ENCODE assay signal across 8 cellular contexts in genomic region chr12:11822071-11822818, GRCh38.
DNase-seq lines count a peak whose midpoint lies in the region; ATAC-seq, FAIRE-seq and TF ChIP-seq lines count a peak whose summit lies in the region.

No MANE protein-coding gene starts in this region.

- in situ Hi-C loops in astrocyte of the spinal cord (cut with HindIII; ENCODE audit: low sequenced_read_pairs), result no loop called here

- no peaks in the 10 kb centered on the region for H4K20me1 ChIP-seq in hepatocyte (ENCODE audit: insufficient read depth, poor library complexity, severe bottlenecking)

- CTCF ChIA-PET in CD8-positive, alpha-beta T cell (lab: Charles Lee), result interaction anchor here (1.4 kb wide), 1 partner anchor 211 kb away, joined by 3 read pairs; no protein-coding TSS in a partner anchor

- FAIRE-seq in RCC 7860 (lab: Jason Lieb, UNC), result peak; percentile 94

- H3K4me3 Mint-ChIP-seq in CD8-positive, alpha-beta T cell, result no peak overlapping the region
- no peak overlapping the region for H3K4me3 Mint-ChIP-seq in natural killer cell treated with Interleukin-12 subunit alpha and Interleukin-12 subunit beta and Interleukin-15 and Interleukin-18, amount 100 ng/mL, for 72 hours

- H3K4me3 ChIP-seq in CD8-positive, alpha-beta T cell (ENCODE audit: low read depth, low read length), result no peak overlapping the region
- H3K4me3 ChIP-seq in astrocyte of the spinal cord (ENCODE audit: low read depth, low read length) (no peak overlapping the region), hepatocyte (no peak overlapping the region)

- no peaks in the 10 kb centered on the region for H3K36me3 ChIP-seq in CD8-positive, alpha-beta T cell (ENCODE audit: insufficient read depth, low read length)
- H3K36me3 ChIP-seq in hepatocyte (replicated peaks; ENCODE audit: insufficient read depth, low read depth), result no peaks in the 10 kb centered on the region

- POLR2A ChIA-PET in CD8-positive, alpha-beta T cell (lab: Charles Lee), result no interaction called here

- no peaks in the 10 kb centered on the region for H3K27me3 Mint-ChIP-seq in CD8-positive, alpha-beta T cell (ENCODE audit: low read depth)
- no peaks in the 10 kb centered on the region for H3K27me3 Mint-ChIP-seq in natural killer cell treated with Interleukin-12 subunit alpha and Interleukin-12 subunit beta and Interleukin-15 and Interleukin-18, amount 100 ng/mL, for 72 hours

- no peak for TF ChIP-seq CTCF in CD8-positive, alpha-beta T cell (IDR thresholded peaks at IDR 0.05)
- TF ChIP-seq CTCF in astrocyte of the spinal cord (IDR thresholded peaks at IDR 0.05; ENCODE audit: low read depth, low read length), result no peak
- no peak for TF ChIP-seq CTCF in hepatocyte (IDR thresholded peaks at IDR 0.05; ENCODE audit: poor library complexity)

- H3K4me1 ChIP-seq in CD8-positive, alpha-beta T cell (ENCODE audit: insufficient read depth, low read length), result peaks cover 4% of the 10 kb centered on the region
- H3K4me1 ChIP-seq in hepatocyte (ENCODE audit: insufficient read depth), result peaks cover 3% of the 10 kb centered on the region

- H3K79me2 ChIP-seq in hepatocyte, result peaks cover 3% of the 10 kb centered on the region

- DNase-seq in CD8-positive, alpha-beta T cell, result peak in 3 of 7 experiments; percentile 16 to 34 (median 26)
- DNase-seq in RCC 7860 (ENCODE audit: low spot score) (peak; percentile 92), astrocyte of the spinal cord (ENCODE audit: low read depth, low spot score) (peak; percentile 70), DMS79 (lab: John Stamatoyannopoulos, UW) (no peak), C1 segment of cervical spinal cord (lab: John Stamatoyannopoulos, UW) (no peak), hepatocyte (ENCODE audit: low spot score) (no peak)
- no peak for DNase-seq in natural killer cell treated with Interleukin-12 subunit alpha and Interleukin-12 subunit beta and Interleukin-15 and Interleukin-18, amount 100 ng/mL, for 72 hours (ENCODE audit: low spot score)

- intact Hi-C loops in CD8-positive, alpha-beta T cell (cut with DNase I, micrococcal nuclease), result no loop called here

- H3K27me3 ChIP-seq in CD8-positive, alpha-beta T cell (ENCODE audit: insufficient read depth, low read length), result no peaks in the 10 kb centered on the region
- H3K27me3 ChIP-seq in hepatocyte, result no peaks in the 10 kb centered on the region

- no peak overlapping the region for H3K4me2 ChIP-seq in hepatocyte

- no peaks in the 10 kb centered on the region for H3K9me2 ChIP-seq in hepatocyte (replicated peaks; ENCODE audit: insufficient read depth)

- peak overlapping the region; percentile 1 for H3K27ac Mint-ChIP-seq in CD8-positive, alpha-beta T cell
- H3K27ac Mint-ChIP-seq in natural killer cell treated with Interleukin-12 subunit alpha and Interleukin-12 subunit beta and Interleukin-15 and Interleukin-18, amount 100 ng/mL, for 72 hours, result peak overlapping the region; percentile 43 to 70

- ATAC-seq in CD8-positive, alpha-beta T cell, result no peak
- ATAC-seq in GM21717 (IDR thresholded peaks at IDR 0.05; ENCODE audit: unreplicated experiment), result peak; percentile 42
- no peak for ATAC-seq in natural killer cell treated with Interleukin-12 subunit alpha and Interleukin-12 subunit beta and Interleukin-15 and Interleukin-18, amount 100 ng/mL, for 72 hours

- peaks cover 12% of the 10 kb centered on the region for H3K4me1 Mint-ChIP-seq in CD8-positive, alpha-beta T cell (ENCODE audit: low read depth)
- H3K4me1 Mint-ChIP-seq in natural killer cell treated with Interleukin-12 subunit alpha and Interleukin-12 subunit beta and Interleukin-15 and Interleukin-18, amount 100 ng/mL, for 72 hours (ENCODE audit: low read depth in 2 of 2), result peaks cover 10 to 18% of the 10 kb centered on the region in 2 donors

- peaks cover 12% of the 10 kb centered on the region for H3K36me3 Mint-ChIP-seq in CD8-positive, alpha-beta T cell
- no peaks in the 10 kb centered on the region for H3K36me3 Mint-ChIP-seq in natural killer cell treated with Interleukin-12 subunit alpha and Interleukin-12 subunit beta and Interleukin-15 and Interleukin-18, amount 100 ng/mL, for 72 hours

- H3K9me3 Mint-ChIP-seq in CD8-positive, alpha-beta T cell, result no peaks in the 10 kb centered on the region
- H3K9me3 Mint-ChIP-seq in natural killer cell treated with Interleukin-12 subunit alpha and Interleukin-12 subunit beta and Interleukin-15 and Interleukin-18, amount 100 ng/mL, for 72 hours, result no peaks in the 10 kb centered on the region

- no peaks in the 10 kb centered on the region for H3K9me3 ChIP-seq in CD8-positive, alpha-beta T cell (ENCODE audit: low read length)
- H3K9me3 ChIP-seq in hepatocyte (ENCODE audit: low read depth), result no peaks in the 10 kb centered on the region

- H3K27ac ChIP-seq in CD8-positive, alpha-beta T cell (ENCODE audit: low read depth, low read length), result no peak overlapping the region
- H3K27ac ChIP-seq in hepatocyte, result no peak overlapping the region

- H2AFZ ChIP-seq in hepatocyte, result no peak overlapping the region

- WGBS in hepatocyte (ENCODE audit: low lambda C conversion rate, missing lambda C conversion rate), result 86% methylated on average over 15 of the region's 15 CpGs

Comparison
In these comparisons a context has a peak if more than half of its experiments do, and no peak if none do; other contexts are left out.
1. DNase-seq: peak in RCC 7860 (single experiment) and astrocyte of the spinal cord (single experiment); none in natural killer cell treated with Interleukin-12 subunit alpha and Interleukin-12 subunit beta and Interleukin-15 and Interleukin-18, amount 100 ng/mL, for 72 hours (single experiment), DMS79 (single experiment), C1 segment of cervical spinal cord (0 of 14) and hepatocyte (single experiment).